In genomic region chr1:161993576-161993975, GRCh38 we compare ENCODE assay signal across 1 cellular context.
TF ChIP-seq lines count a peak whose summit lies in the region.

No MANE protein-coding gene starts in this region.

TF ChIP-seq in IMR-90, 13 proteins besides CTCF, POLR2A, EP300 and RAD21 (continued from another document):
- TF ChIP-seq ELK1 (IDR thresholded peaks at IDR 0.05; ENCODE audit: borderline replicate concordance, low read depth, low read length) (no peak), MXI1 (IDR thresholded peaks at IDR 0.05; ENCODE audit: borderline replicate concordance, low read depth, low read length) (no peak), RCOR1 (IDR thresholded peaks at IDR 0.05; ENCODE audit: insufficient replicate concordance, low read length) (no peak)
